In genomic region chr17:71412803-71413202, GRCh38 we compare ENCODE assay signal across 12 cellular contexts.
DNase-seq lines count a peak whose midpoint lies in the region; ATAC-seq, FAIRE-seq and TF ChIP-seq lines count a peak whose summit lies in the region.
"Had no signal": no experiment of that assay in that cellular context is flagged by ENCODE, and none has a peak within 500 bp of the region (broad histone marks: within the 10 kb centered on the region; RNA-seq: fewer than 3 reads in every experiment).

No MANE protein-coding gene starts in this region.

- H3K36me3 ChIP-seq in transverse colon, result no peaks in the 10 kb centered on the region

- in situ Hi-C loops in transverse colon (cut with MboI; ENCODE audit: low pct_ligation_motif_present in 1 of 4, low pct_unique_long_range_greater_than_20kb in 1 of 4, low sequenced_read_pairs in 3 of 4), result no loop called here

- intact Hi-C loops in transverse colon (cut with DNase I; ENCODE audit: low total_unique reads), result loop anchor here (1.0 kb wide), 1 partner anchor 24 kb away; no protein-coding TSS in a partner anchor

- H3K27me3 ChIP-seq in transverse colon, result no peaks in the 10 kb centered on the region

- CTCF ChIA-PET in AG04449 (lab: Yijun Ruan, JAX), result interaction anchor here (1.4 kb wide), 1 partner anchor 10 kb away, joined by 3 read pairs; no protein-coding TSS in a partner anchor

- no peaks in the 10 kb centered on the region for H3K9me3 ChIP-seq in transverse colon

- H3K4me3 ChIP-seq in AG04449 (ENCODE audit: low read depth, low read length) (no peak overlapping the region), foreskin fibroblast (ENCODE audit: low read depth in 1 of 2, low read length in 2 of 2) (no peak overlapping the region), transverse colon (no peak overlapping the region)

- ATAC-seq in HG03175 (IDR thresholded peaks at IDR 0.05; ENCODE audit: unreplicated experiment), result no peak

- DNase-seq in AG04449 (ENCODE audit: low read depth, low spot score) (peak; percentile 93), HTR-8/SVneo (ENCODE audit: insufficient read length, low spot score) (peak; percentile 74), T1000 (lab: John Stamatoyannopoulos, UW) (peak; percentile 47), foreskin fibroblast (peak; percentile 94 to 97), SKM-1 (lab: John Stamatoyannopoulos, UW; ENCODE audit: unreplicated experiment) (no peak), NCI-H1417 (lab: John Stamatoyannopoulos, UW) (no peak), transverse colon (no peak)
- DNase-seq: C1 segment of cervical spinal cord; NCI-H1105 treated with DMSO at 0.1 percent for 48 hours; stimulated activated CD4-positive, alpha-beta T cell treated with anti-CD3 and anti-CD28 coated beads, Interleukin-15, amount 100 ng/mL, for 24 hours had no signal

- H3K27ac ChIP-seq in transverse colon, result no peak overlapping the region

- 77 to 81% methylated on average over 5 of the region's 5 CpGs for WGBS in transverse colon (ENCODE audit: low coverage in 1 of 2), 2 donors

- no peak for TF ChIP-seq CTCF in AG04449 (IDR thresholded peaks at IDR 0.05; ENCODE audit: insufficient read depth, low read length, missing control alignments)
- no peak for TF ChIP-seq CTCF in foreskin fibroblast (IDR thresholded peaks at IDR 0.05; ENCODE audit: low read depth, low read length)
- no peak for TF ChIP-seq CTCF in transverse colon (IDR thresholded peaks at IDR 0.05)

- POLR2A ChIA-PET in AG04449 (lab: Yijun Ruan, JAX), result interaction anchor here (0.6 to 1.9 kb wide), 3 partner anchors 26 to 999 kb away, joined by 3 to 9 read pairs (median 6); no protein-coding TSS in a partner anchor

- TF ChIP-seq EP300 in transverse colon (IDR thresholded peaks at IDR 0.05; ENCODE audit: low read depth), result no peak

- no peak for FAIRE-seq in HTR-8/SVneo (lab: Jason Lieb, UNC)
- FAIRE-seq: GM12892 had no signal

- no peaks in the 10 kb centered on the region for H3K4me1 ChIP-seq in transverse colon

- no peak for TF ChIP-seq POLR2A in transverse colon (IDR thresholded peaks at IDR 0.05)

Comparison
In these comparisons a context has a peak if more than half of its experiments do, and no peak if none do; other contexts are left out.
1. DNase-seq: peak in AG04449 (single experiment), HTR-8/SVneo (single experiment), T1000 (single experiment) and foreskin fibroblast (2 of 2); none in SKM-1 (single experiment), NCI-H1417 (0 of 3) and transverse colon (single experiment).